19 cellular contexts compared by ENCODE assay signal in the genomic region with DNA sequence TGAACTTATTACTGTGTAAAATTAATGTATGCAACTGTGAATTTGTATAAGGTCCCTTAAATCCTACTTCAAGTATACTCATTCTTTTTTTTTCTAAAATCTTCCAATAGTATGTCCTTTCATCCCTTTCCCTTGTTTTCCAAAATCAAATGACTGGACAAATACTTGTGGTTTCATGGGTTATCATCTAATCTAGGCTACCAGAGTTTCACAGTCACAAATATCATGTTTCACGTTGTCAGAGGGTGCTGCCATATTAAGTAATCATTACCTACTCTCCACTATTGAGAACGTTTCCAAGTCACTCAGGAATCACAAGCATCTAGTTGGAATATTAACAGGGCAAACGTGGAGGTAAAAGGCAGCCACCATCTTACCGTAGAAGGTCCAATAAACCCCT.
A peak's percentile ranks its signal among the peaks of the same experiment; 100 is the strongest.
DNase-seq lines count a peak whose midpoint lies in the region; ATAC-seq, FAIRE-seq and TF ChIP-seq lines count a peak whose summit lies in the region.
"Had no signal": no experiment of that assay in that cellular context is flagged by ENCODE, and none has a peak within 500 bp of the region (broad histone marks: within the 10 kb centered on the region; RNA-seq: fewer than 3 reads in every experiment).

No MANE protein-coding gene starts in this region.

- H3K27me3 Mint-ChIP-seq in MCF 10A (ENCODE audit: insufficient read depth, unreplicated experiment) = no peaks in the 10 kb centered on the region
- H3K27me3 Mint-ChIP-seq in activated CD4-positive, alpha-beta memory T cell treated with anti-CD3 and anti-CD28 coated beads, Interleukin-2, amount 10 ng/mL, durations not matched to agents 7 days and 5 days = no peaks in the 10 kb centered on the region
- H3K27me3 Mint-ChIP-seq: activated CD4-positive, alpha-beta memory T cell treated with anti-CD3 and anti-CD28 coated beads for 36 hours; activated naive CD4-positive, alpha-beta T cell treated with anti-CD3 and anti-CD28 coated beads, Interleukin-2, amount 50 U/mL, for 24 hours; activated T-cell treated with anti-CD3 and anti-CD28 coated beads, Interleukin-2, amount 50 U/mL, for 24 hours; CD4-positive, alpha-beta memory T cell; stimulated activated naive CD8-positive, alpha-beta T cell treated with anti-CD3 and anti-CD28 coated beads, Interleukin-15, amount 100 ng/mL, for 72 hours had no signal

- DNase-seq in MCF 10A (ENCODE audit: unreplicated experiment) (peak; percentile 15), breast epithelium (ENCODE audit: low spot score in 2 of 2) (no peak), RWPE2 (ENCODE audit: low spot score) (no peak), fibroblast of the aortic adventitia (ENCODE audit: low read depth) (peak; percentile 33), urothelium cell line (ENCODE audit: low spot score) (peak; percentile 20)
- DNase-seq in activated CD4-positive, alpha-beta memory T cell treated with anti-CD3 and anti-CD28 coated beads, Interleukin-2, amount 10 ng/mL, durations not matched to agents 7 days and 5 days = no peak
- DNase-seq: activated CD4-positive, alpha-beta memory T cell treated with anti-CD3 and anti-CD28 coated beads for 36 hours; activated T-cell treated with anti-CD3 and anti-CD28 coated beads, Interleukin-2, amount 50 U/mL, for 24 hours; CD4-positive, alpha-beta memory T cell; Karpas-422; NCI-H82; stimulated activated naive CD8-positive, alpha-beta T cell treated with anti-CD3 and anti-CD28 coated beads, Interleukin-15, amount 100 ng/mL, for 72 hours; upper lobe of right lung had no signal

- H3K9me3 ChIP-seq in breast epithelium (no peaks in the 10 kb centered on the region), RWPE2 (ENCODE audit: severe bottlenecking) (no peaks in the 10 kb centered on the region)
- H3K9me3 ChIP-seq: A549, right atrium auricular region, upper lobe of right lung had no signal

- no peak for FAIRE-seq in urothelium cell line (lab: Jason Lieb, UNC)
- FAIRE-seq: A549, bronchial epithelial cell had no signal

- no peak for TF ChIP-seq POLR2A in breast epithelium (IDR thresholded peaks at IDR 0.05)

- H3K4me1 ChIP-seq in breast epithelium (no peaks in the 10 kb centered on the region), RWPE2 (ENCODE audit: insufficient read depth, poor library complexity, severe bottlenecking) (no peaks in the 10 kb centered on the region)
- H3K4me1 ChIP-seq: A549, right atrium auricular region, upper lobe of right lung had no signal

- H3K4me3 ChIP-seq in breast epithelium = no peak overlapping the region
- no peak overlapping the region for H3K4me3 ChIP-seq in RWPE2 (ENCODE audit: severe bottlenecking)
- no peak overlapping the region for H3K4me3 ChIP-seq in fibroblast of the aortic adventitia (ENCODE audit: low read depth, low read length)
- H3K4me3 ChIP-seq: A549, right atrium auricular region, upper lobe of right lung had no signal

- H3K27ac ChIP-seq in breast epithelium (no peak overlapping the region), RWPE2 (ENCODE audit: poor library complexity, severe bottlenecking) (no peak overlapping the region)
- H3K27ac ChIP-seq: A549, right atrium auricular region, upper lobe of right lung had no signal

- H3K36me3 ChIP-seq in breast epithelium (no peaks in the 10 kb centered on the region), RWPE2 (ENCODE audit: low read depth) (no peaks in the 10 kb centered on the region)
- H3K36me3 ChIP-seq: right atrium auricular region, upper lobe of right lung had no signal

- intact Hi-C loops in MCF 10A (cut with micrococcal nuclease) = no loop called here
- intact Hi-C loops in breast epithelium (cut with DNase I; ENCODE audit: low total_unique reads) = no loop called here

- POLR2A ChIA-PET in MCF 10A (lab: Yijun Ruan, JAX) = interaction anchor here (0.6 kb wide), 1 partner anchor 131 kb away, joined by 3 read pairs; no protein-coding TSS in a partner anchor
- POLR2A ChIA-PET in activated CD4-positive, alpha-beta memory T cell treated with anti-CD3 and anti-CD28 coated beads, Interleukin-2, amount 10 ng/mL, durations not matched to agents 7 days and 5 days (lab: Charles Lee) = no interaction called here

- H3K4me3 Mint-ChIP-seq in MCF 10A (ENCODE audit: unreplicated experiment) = no peak overlapping the region
- no peak overlapping the region for H3K4me3 Mint-ChIP-seq in activated CD4-positive, alpha-beta memory T cell treated with anti-CD3 and anti-CD28 coated beads, Interleukin-2, amount 10 ng/mL, durations not matched to agents 7 days and 5 days
- H3K4me3 Mint-ChIP-seq: activated CD4-positive, alpha-beta memory T cell treated with anti-CD3 and anti-CD28 coated beads for 36 hours; activated naive CD4-positive, alpha-beta T cell treated with anti-CD3 and anti-CD28 coated beads, Interleukin-2, amount 50 U/mL, for 24 hours; activated T-cell treated with anti-CD3 and anti-CD28 coated beads, Interleukin-2, amount 50 U/mL, for 24 hours; CD4-positive, alpha-beta memory T cell; stimulated activated naive CD8-positive, alpha-beta T cell treated with anti-CD3 and anti-CD28 coated beads, Interleukin-15, amount 100 ng/mL, for 72 hours had no signal

- peaks cover 5% of the 10 kb centered on the region for H3K9me3 Mint-ChIP-seq in MCF 10A (ENCODE audit: unreplicated experiment)
- H3K9me3 Mint-ChIP-seq in activated CD4-positive, alpha-beta memory T cell treated with anti-CD3 and anti-CD28 coated beads, Interleukin-2, amount 10 ng/mL, durations not matched to agents 7 days and 5 days = peaks cover 20% of the 10 kb centered on the region

- H3K27me3 ChIP-seq in breast epithelium = no peaks in the 10 kb centered on the region
- H3K27me3 ChIP-seq in RWPE2 (ENCODE audit: insufficient read depth, poor library complexity, severe bottlenecking) = no peaks in the 10 kb centered on the region
- H3K27me3 ChIP-seq: right atrium auricular region, upper lobe of right lung had no signal

- CTCF ChIA-PET in MCF 10A (lab: Yijun Ruan, JAX) = no interaction called here
- CTCF ChIA-PET in activated CD4-positive, alpha-beta memory T cell treated with anti-CD3 and anti-CD28 coated beads, Interleukin-2, amount 10 ng/mL, durations not matched to agents 7 days and 5 days (lab: Charles Lee) = no interaction called here

- no peaks in the 10 kb centered on the region for H3K36me3 Mint-ChIP-seq in MCF 10A (ENCODE audit: insufficient read depth, unreplicated experiment)
- no peaks in the 10 kb centered on the region for H3K36me3 Mint-ChIP-seq in activated CD4-positive, alpha-beta memory T cell treated with anti-CD3 and anti-CD28 coated beads, Interleukin-2, amount 10 ng/mL, durations not matched to agents 7 days and 5 days (ENCODE audit: low read depth)
- H3K36me3 Mint-ChIP-seq: activated CD4-positive, alpha-beta memory T cell treated with anti-CD3 and anti-CD28 coated beads for 36 hours had no signal

- ATAC-seq in RWPE2 (ENCODE audit: low read depth) = 0 out of 3 replicates have a peak, but pooled peaks have one; percentile 36
- ATAC-seq in HG02970 (IDR thresholded peaks at IDR 0.05; ENCODE audit: low FRiP score, unreplicated experiment) = no peak
- ATAC-seq in HG02623 (IDR thresholded peaks at IDR 0.05; ENCODE audit: unreplicated experiment) = no peak
- ATAC-seq: A549; stimulated activated naive CD8-positive, alpha-beta T cell treated with anti-CD3 and anti-CD28 coated beads, Interleukin-15, amount 100 ng/mL, for 72 hours; upper lobe of right lung had no signal

- H3K4me1 Mint-ChIP-seq in MCF 10A (ENCODE audit: insufficient read depth, unreplicated experiment) = peaks cover 5% of the 10 kb centered on the region
- no peaks in the 10 kb centered on the region for H3K4me1 Mint-ChIP-seq in activated CD4-positive, alpha-beta memory T cell treated with anti-CD3 and anti-CD28 coated beads, Interleukin-2, amount 10 ng/mL, durations not matched to agents 7 days and 5 days
- H3K4me1 Mint-ChIP-seq: activated naive CD4-positive, alpha-beta T cell treated with anti-CD3 and anti-CD28 coated beads, Interleukin-2, amount 50 U/mL, for 24 hours; CD4-positive, alpha-beta memory T cell; stimulated activated naive CD8-positive, alpha-beta T cell treated with anti-CD3 and anti-CD28 coated beads, Interleukin-15, amount 100 ng/mL, for 72 hours had no signal

- H3K27ac Mint-ChIP-seq in MCF 10A (ENCODE audit: low read depth, unreplicated experiment) = no peak overlapping the region
- H3K27ac Mint-ChIP-seq in activated CD4-positive, alpha-beta memory T cell treated with anti-CD3 and anti-CD28 coated beads, Interleukin-2, amount 10 ng/mL, durations not matched to agents 7 days and 5 days = no peak overlapping the region
- H3K27ac Mint-ChIP-seq: activated CD4-positive, alpha-beta memory T cell treated with anti-CD3 and anti-CD28 coated beads for 36 hours; activated naive CD4-positive, alpha-beta T cell treated with anti-CD3 and anti-CD28 coated beads, Interleukin-2, amount 50 U/mL, for 24 hours; activated T-cell treated with anti-CD3 and anti-CD28 coated beads, Interleukin-2, amount 50 U/mL, for 24 hours; CD4-positive, alpha-beta memory T cell; stimulated activated naive CD8-positive, alpha-beta T cell treated with anti-CD3 and anti-CD28 coated beads, Interleukin-15, amount 100 ng/mL, for 72 hours had no signal

- TF ChIP-seq CTCF in MCF 10A (IDR thresholded peaks at IDR 0.05; ENCODE audit: unreplicated experiment) (no peak), breast epithelium (IDR thresholded peaks at IDR 0.05) (no peak), RWPE2 (IDR thresholded peaks at IDR 0.05; ENCODE audit: poor library complexity, severe bottlenecking) (no peak), fibroblast of the aortic adventitia (IDR thresholded peaks at IDR 0.05; ENCODE audit: insufficient read depth, low read length) (no peak)

- BruUV-seq in MCF 10A (replicated peaks; lab: Mats Ljungman, UMichigan) = no TSS peak

Comparison
In these comparisons a context has a peak if more than half of its experiments do, and no peak if none do; other contexts are left out.
1. DNase-seq: peak in MCF 10A (single experiment), fibroblast of the aortic adventitia (single experiment) and urothelium cell line (single experiment); none in breast epithelium (0 of 2), RWPE2 (single experiment) and activated CD4-positive, alpha-beta memory T cell treated with anti-CD3 and anti-CD28 coated beads, Interleukin-2, amount 10 ng/mL, durations not matched to agents 7 days and 5 days (single experiment).